Comparison of ENCODE assay signal across 8 cellular contexts in the genomic region with DNA sequence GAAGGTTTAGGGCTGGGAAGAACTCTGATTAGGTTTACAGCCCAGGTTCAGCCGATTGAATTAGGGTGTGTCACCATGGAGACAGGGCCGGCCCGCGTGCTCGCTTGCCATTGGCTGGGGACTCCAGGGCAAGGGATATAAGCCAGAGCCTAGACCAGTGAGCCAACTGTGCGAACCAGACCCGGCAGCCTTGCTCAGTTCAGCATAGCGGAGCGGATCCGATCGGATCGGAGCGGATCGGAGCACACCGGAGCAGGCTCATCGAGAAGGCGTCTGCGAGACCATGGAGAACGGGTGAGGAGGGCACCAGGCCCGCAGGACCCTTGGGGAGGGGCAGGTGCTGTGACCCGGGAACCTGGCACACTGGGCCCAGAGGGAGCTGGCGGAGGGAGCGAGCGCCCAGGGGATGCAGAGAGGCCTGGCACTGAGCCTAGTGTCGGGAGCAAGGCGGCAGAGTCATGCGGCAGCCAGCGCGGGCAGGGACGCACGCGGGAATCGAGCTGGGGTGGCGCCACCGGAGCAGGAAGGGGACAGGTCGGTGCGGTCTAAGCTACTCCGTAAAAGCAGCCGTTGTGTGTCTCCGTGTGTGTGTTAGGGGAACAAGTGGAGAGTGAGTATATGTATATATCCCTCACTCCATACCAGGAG. TPM values are rescaled to one million over a fixed set of nuclear protein-coding genes. Genes with fewer than 3 reads are reported as not detected.
A peak's percentile ranks its signal among the peaks of the same experiment; 100 is the strongest.
DNase-seq lines count a peak whose midpoint lies in the region; ATAC-seq and TF ChIP-seq lines count a peak whose summit lies in the region.

A gene (plus strand): TSS at position 165 of the 648 bp plus-strand sequence. CDS start 119 bp downstream, at position 284.

- peaks cover 39% of the 10 kb centered on the region for H3K4me1 Mint-ChIP-seq in activated naive CD4-positive, alpha-beta T cell treated with anti-CD3 and anti-CD28 coated beads, Interleukin-2, amount 10 ng/mL, durations not matched to agents 7 days and 5 days

- 0% methylated on average over 16 of the region's 40 CpGs for WGBS in suprapubic skin

- H3K27ac Mint-ChIP-seq in activated naive CD4-positive, alpha-beta T cell treated with anti-CD3 and anti-CD28 coated beads, Interleukin-2, amount 10 ng/mL, durations not matched to agents 7 days and 5 days = peak within 1 kb of the TSS; percentile 95

- H3K4me1 ChIP-seq in suprapubic skin = peaks cover 20% of the 10 kb centered on the region

- H3K27me3 ChIP-seq in suprapubic skin = no peaks in the 10 kb centered on the region

- no peak for TF ChIP-seq EP300 in suprapubic skin (IDR thresholded peaks at IDR 0.05)

- no peak for TF ChIP-seq CTCF in GM10248 (IDR thresholded peaks at IDR 0.05; ENCODE audit: control extremely low read depth, extremely low read depth, low read depth, missing control alignments)
- no peak for TF ChIP-seq CTCF in suprapubic skin (IDR thresholded peaks at IDR 0.05)

- ATAC-seq in HG02588 (IDR thresholded peaks at IDR 0.05; ENCODE audit: unreplicated experiment) = peak; percentile 96

- H3K4me3 Mint-ChIP-seq in activated naive CD4-positive, alpha-beta T cell treated with anti-CD3 and anti-CD28 coated beads, Interleukin-2, amount 10 ng/mL, durations not matched to agents 7 days and 5 days = peak within 1 kb of the TSS; percentile 88

- POLR2A ChIA-PET in GM10248 (lab: Yijun Ruan, JAX) = interaction anchor here (0.6 to 1.7 kb wide), 13 partner anchors 8 to 214 kb away, joined by 3 to 27 read pairs (median 5); a partner anchor contains a TSS

- peak; percentile 96 for DNase-seq in GM10248 (ENCODE audit: extremely low spot score)
- DNase-seq in NCI-H1048 (lab: John Stamatoyannopoulos, UW) = peak; percentile 82
- DNase-seq in SK-N-MC (ENCODE audit: low read depth, low spot score) = no peak
- DNase-seq in activated naive CD4-positive, alpha-beta T cell treated with anti-CD3 and anti-CD28 coated beads, Interleukin-2, amount 10 ng/mL, durations not matched to agents 7 days and 5 days = peak; percentile 93
- peak; percentile 95 for DNase-seq in germinal center (ENCODE audit: low spot score)
- peak; percentile 83 for DNase-seq in occipital lobe (lab: John Stamatoyannopoulos, UW)
- DNase-seq in suprapubic skin (ENCODE audit: low spot score in 2 of 2) = peak; percentile 95

- peaks cover 3% of the 10 kb centered on the region for H3K27me3 Mint-ChIP-seq in activated naive CD4-positive, alpha-beta T cell treated with anti-CD3 and anti-CD28 coated beads, Interleukin-2, amount 10 ng/mL, durations not matched to agents 7 days and 5 days

- H3K36me3 Mint-ChIP-seq in activated naive CD4-positive, alpha-beta T cell treated with anti-CD3 and anti-CD28 coated beads, Interleukin-2, amount 10 ng/mL, durations not matched to agents 7 days and 5 days = peaks cover 34% of the 10 kb centered on the region

- H3K27ac ChIP-seq in SK-N-MC (no peak within 1 kb of the TSS), suprapubic skin (peak within 1 kb of the TSS; percentile 92)

- H3K9me3 Mint-ChIP-seq in activated naive CD4-positive, alpha-beta T cell treated with anti-CD3 and anti-CD28 coated beads, Interleukin-2, amount 10 ng/mL, durations not matched to agents 7 days and 5 days = no peaks in the 10 kb centered on the region

- CTCF ChIA-PET in GM10248 (lab: Yijun Ruan, JAX) = interaction anchor here (1.0 to 1.6 kb wide), 6 partner anchors 8 to 142 kb away, joined by 3 to 8 read pairs (median 5); a partner anchor contains a TSS
- CTCF ChIA-PET in activated naive CD4-positive, alpha-beta T cell treated with anti-CD3 and anti-CD28 coated beads, Interleukin-2, amount 10 ng/mL, durations not matched to agents 7 days and 5 days (lab: Charles Lee) = interaction anchor here (0.6 to 1.8 kb wide), 5 partner anchors 9 to 144 kb away, joined by 3 to 13 read pairs (median 5); no protein-coding TSS in a partner anchor

- TF ChIP-seq POLR2A in suprapubic skin (IDR thresholded peaks at IDR 0.05) = peak; percentile 82 to 92

- H3K4me3 ChIP-seq in SK-N-MC (peak within 1 kb of the TSS; percentile 100), suprapubic skin (peak within 1 kb of the TSS; percentile 75)

- peak within 1 kb of the TSS; percentile 85 for H3K9ac ChIP-seq in SK-N-MC (ENCODE audit: insufficient read length)

- H3K36me3 ChIP-seq in SK-N-MC (ENCODE audit: insufficient read depth, low read length) (peaks cover 26% of the 10 kb centered on the region), suprapubic skin (peaks cover 23% of the 10 kb centered on the region)

- H3K9me3 ChIP-seq in SK-N-MC (ENCODE audit: low read depth, low read length) (no peaks in the 10 kb centered on the region), suprapubic skin (no peaks in the 10 kb centered on the region)

RNA-seq across cellular contexts. Expression of the gene that starts here (rescaled TPM):
- 3.1 TPM for total RNA-seq in occipital lobe
- total RNA-seq in suprapubic skin = 10 to 100 TPM; 26.9 to 83.4 (median 52.9) TPM
